ENCODE assay signal across 30 cellular contexts in genomic region chr7:128042027-128042426, GRCh38. TPM values are rescaled to one million over a fixed set of nuclear protein-coding genes. Genes with fewer than 3 reads are reported as not detected.
DNase-seq lines count a peak whose midpoint lies in the region; ATAC-seq and TF ChIP-seq lines count a peak whose summit lies in the region.
"Had no signal": no experiment of that assay in that cellular context is flagged by ENCODE, and none has a peak within 500 bp of the region (broad histone marks: within the 10 kb centered on the region; RNA-seq: fewer than 3 reads in every experiment).

No MANE protein-coding gene starts in this region.

- H3K27ac ChIP-seq in CD8-positive, alpha-beta T cell (ENCODE audit: low read depth, low read length), result no peak overlapping the region
- H3K27ac ChIP-seq: HL-60, suprapubic skin had no signal

- DNase-seq in CD8-positive, alpha-beta T cell, result no peak
- DNase-seq in astrocyte of the hippocampus (ENCODE audit: low read depth, low spot score) (peak; percentile 43), hippocampal formation (lab: John Stamatoyannopoulos, UW) (peak; percentile 83 to 93), occipital lobe (lab: John Stamatoyannopoulos, UW) (peak; percentile 76), SW480 (ENCODE audit: low spot score) (no peak), MCF 10A (ENCODE audit: unreplicated experiment) (no peak), NCI-H2196 (lab: John Stamatoyannopoulos, UW; ENCODE audit: unreplicated experiment) (no peak)
- no peak for DNase-seq in activated CD8-positive, alpha-beta memory T cell treated with anti-CD3 and anti-CD28 coated beads, Interleukin-2, amount 50 U/mL, for 4 hours
- DNase-seq: activated CD4-positive, alpha-beta T cell treated with anti-CD3 and anti-CD28 coated beads, Interleukin-2, amount 50 U/mL, for 48 hours; activated naive CD4-positive, alpha-beta T cell treated with anti-CD3 and anti-CD28 coated beads for 36 hours; CD4-positive, alpha-beta T cell; effector memory CD4-positive, alpha-beta T cell; EL; glutamatergic neuron; KBM-7; MG63; naive thymus-derived CD8-positive, alpha-beta T cell; NCI-H1105 treated with DMSO at 0.1 percent for 48 hours; NCI-H187 treated with DMSO at 0.1 percent for 48 hours; NCI-H2171 treated with DMSO at 0.1 percent for 48 hours; NCI-H524; retina had no signal

- POLR2A ChIA-PET in CD8-positive, alpha-beta T cell (lab: Charles Lee), result interaction anchor here (0.7 kb wide), 1 partner anchor 23 kb away, joined by 3 read pairs; no protein-coding TSS in a partner anchor
- POLR2A ChIA-PET in MCF 10A (lab: Yijun Ruan, JAX), result no interaction called here

- H3K36me3 Mint-ChIP-seq in CD8-positive, alpha-beta T cell, result peaks cover 6% of the 10 kb centered on the region
- peaks cover 50% of the 10 kb centered on the region for H3K36me3 Mint-ChIP-seq in MCF 10A (ENCODE audit: insufficient read depth, unreplicated experiment)
- H3K36me3 Mint-ChIP-seq: mesothelial cell of epicardium; stimulated activated memory B cell treated with anti-CD40 and anti-IgM and Interleukin-4, amounts not matched to agents 10 μg/mL and 1 μg/mL and 100 μg/mL, for 72 hours had no signal

- H3K27me3 Mint-ChIP-seq in CD8-positive, alpha-beta T cell (ENCODE audit: low read depth), result no peaks in the 10 kb centered on the region
- H3K27me3 Mint-ChIP-seq in MCF 10A (ENCODE audit: insufficient read depth, unreplicated experiment), result no peaks in the 10 kb centered on the region
- H3K27me3 Mint-ChIP-seq: CD4-positive, alpha-beta T cell; naive thymus-derived CD8-positive, alpha-beta T cell; stimulated activated memory B cell treated with anti-CD40 and anti-IgM and Interleukin-4, amounts not matched to agents 10 μg/mL and 1 μg/mL and 100 μg/mL, for 72 hours had no signal

- intact Hi-C loops in CD8-positive, alpha-beta T cell (cut with DNase I, micrococcal nuclease), result no loop called here
- intact Hi-C loops in MCF 10A (cut with micrococcal nuclease), result no loop called here

- ATAC-seq in CD8-positive, alpha-beta T cell, result no peak
- ATAC-seq: activated CD4-positive, CD25-positive, alpha-beta regulatory T cell treated with anti-CD3 and anti-CD28 coated beads, Interleukin-2, amount 50 U/mL, for 24 hours; GM12878; naive thymus-derived CD8-positive, alpha-beta T cell; Right ventricle myocardium inferior; stimulated activated memory B cell treated with anti-CD40 and anti-IgM and Interleukin-4, amounts not matched to agents 10 μg/mL and 1 μg/mL and 100 μg/mL, for 72 hours had no signal

- BruUV-seq in MCF 10A (replicated peaks; lab: Mats Ljungman, UMichigan), result no TSS peak

- H3K4me1 Mint-ChIP-seq in CD8-positive, alpha-beta T cell (ENCODE audit: low read depth), result peaks cover 27% of the 10 kb centered on the region
- H3K4me1 Mint-ChIP-seq in MCF 10A (ENCODE audit: insufficient read depth, unreplicated experiment), result peaks cover 12% of the 10 kb centered on the region

- H3K27me3 ChIP-seq in CD8-positive, alpha-beta T cell (ENCODE audit: insufficient read depth, low read length), result no peaks in the 10 kb centered on the region
- H3K27me3 ChIP-seq: MG63, suprapubic skin had no signal

- no peaks in the 10 kb centered on the region for H3K9me3 ChIP-seq in CD8-positive, alpha-beta T cell (ENCODE audit: low read length)
- H3K9me3 ChIP-seq: MG63, suprapubic skin had no signal

- H3K4me1 ChIP-seq in CD8-positive, alpha-beta T cell (ENCODE audit: insufficient read depth, low read length), result no peaks in the 10 kb centered on the region

- CTCF ChIA-PET in CD8-positive, alpha-beta T cell (lab: Charles Lee), result interaction anchor here (0.7 to 2.7 kb wide), 2 partner anchors 104 to 168 kb away, joined by 3 to 7 read pairs; no protein-coding TSS in a partner anchor
- CTCF ChIA-PET in MCF 10A (lab: Yijun Ruan, JAX), result interaction anchor here (0.6 to 1.4 kb wide), 4 partner anchors 165 to 1253 kb away, joined by 3 read pairs; no protein-coding TSS in a partner anchor

- TF ChIP-seq CTCF in CD8-positive, alpha-beta T cell (IDR thresholded peaks at IDR 0.05), result no peak
- no peak for TF ChIP-seq CTCF in MCF 10A (IDR thresholded peaks at IDR 0.05; ENCODE audit: unreplicated experiment)

- no peaks in the 10 kb centered on the region for H3K36me3 ChIP-seq in CD8-positive, alpha-beta T cell (ENCODE audit: insufficient read depth, low read length)
- H3K36me3 ChIP-seq: MG63 had no signal

- H3K4me3 Mint-ChIP-seq in CD8-positive, alpha-beta T cell, result no peak overlapping the region
- H3K4me3 Mint-ChIP-seq in MCF 10A (ENCODE audit: unreplicated experiment), result no peak overlapping the region
- H3K4me3 Mint-ChIP-seq: activated naive CD4-positive, alpha-beta T cell treated with anti-CD3 and anti-CD28 coated beads for 36 hours; CD4-positive, alpha-beta T cell; mesothelial cell of epicardium; naive thymus-derived CD8-positive, alpha-beta T cell; stimulated activated memory B cell treated with anti-CD40 and anti-IgM and Interleukin-4, amounts not matched to agents 10 μg/mL and 1 μg/mL and 100 μg/mL, for 72 hours had no signal

- peak overlapping the region; percentile 76 for H3K27ac Mint-ChIP-seq in CD8-positive, alpha-beta T cell
- no peak overlapping the region for H3K27ac Mint-ChIP-seq in MCF 10A (ENCODE audit: low read depth, unreplicated experiment)
- H3K27ac Mint-ChIP-seq: activated naive CD4-positive, alpha-beta T cell treated with anti-CD3 and anti-CD28 coated beads for 36 hours; CD4-positive, alpha-beta T cell; mesothelial cell of epicardium; stimulated activated memory B cell treated with anti-CD40 and anti-IgM and Interleukin-4, amounts not matched to agents 10 μg/mL and 1 μg/mL and 100 μg/mL, for 72 hours had no signal

- H3K4me3 ChIP-seq in CD8-positive, alpha-beta T cell (ENCODE audit: low read depth, low read length), result no peak overlapping the region
- H3K4me3 ChIP-seq: GM12878, MG63, suprapubic skin had no signal

- no peaks in the 10 kb centered on the region for H3K9me3 Mint-ChIP-seq in CD8-positive, alpha-beta T cell
- H3K9me3 Mint-ChIP-seq in MCF 10A (ENCODE audit: unreplicated experiment), result no peaks in the 10 kb centered on the region
- H3K9me3 Mint-ChIP-seq: activated naive CD4-positive, alpha-beta T cell treated with anti-CD3 and anti-CD28 coated beads for 36 hours; CD4-positive, alpha-beta T cell; mesothelial cell of epicardium; naive thymus-derived CD8-positive, alpha-beta T cell; stimulated activated memory B cell treated with anti-CD40 and anti-IgM and Interleukin-4, amounts not matched to agents 10 μg/mL and 1 μg/mL and 100 μg/mL, for 72 hours had no signal

RNA-seq across cellular contexts. Expression of gene LRRC4, which starts 10.8 kb away (rescaled TPM):
- total RNA-seq in CD8-positive, alpha-beta T cell, result 1 to 10 TPM; 1.2 to 1.5 TPM
- total RNA-seq in occipital lobe (18.4 TPM), MCF 10A (2022) (not detected in 2 replicates)
- total RNA-seq: T-helper 2 cell treated with Interferon-gamma antibody and Interleukin-4, amounts not matched to agents 100 ng/mL and 5 ng/mL, for 36 hours had no signal

Comparison
In these comparisons a context has a peak if more than half of its experiments do, and no peak if none do; other contexts are left out.
1. DNase-seq: peak in astrocyte of the hippocampus (single experiment), hippocampal formation (2 of 2) and occipital lobe (single experiment); none in CD8-positive, alpha-beta T cell (0 of 7), SW480 (single experiment), MCF 10A (single experiment), NCI-H2196 (single experiment) and activated CD8-positive, alpha-beta memory T cell treated with anti-CD3 and anti-CD28 coated beads, Interleukin-2, amount 50 U/mL, for 4 hours (single experiment).